ENCODE assay signal across 1 cellular context in the genomic region with DNA sequence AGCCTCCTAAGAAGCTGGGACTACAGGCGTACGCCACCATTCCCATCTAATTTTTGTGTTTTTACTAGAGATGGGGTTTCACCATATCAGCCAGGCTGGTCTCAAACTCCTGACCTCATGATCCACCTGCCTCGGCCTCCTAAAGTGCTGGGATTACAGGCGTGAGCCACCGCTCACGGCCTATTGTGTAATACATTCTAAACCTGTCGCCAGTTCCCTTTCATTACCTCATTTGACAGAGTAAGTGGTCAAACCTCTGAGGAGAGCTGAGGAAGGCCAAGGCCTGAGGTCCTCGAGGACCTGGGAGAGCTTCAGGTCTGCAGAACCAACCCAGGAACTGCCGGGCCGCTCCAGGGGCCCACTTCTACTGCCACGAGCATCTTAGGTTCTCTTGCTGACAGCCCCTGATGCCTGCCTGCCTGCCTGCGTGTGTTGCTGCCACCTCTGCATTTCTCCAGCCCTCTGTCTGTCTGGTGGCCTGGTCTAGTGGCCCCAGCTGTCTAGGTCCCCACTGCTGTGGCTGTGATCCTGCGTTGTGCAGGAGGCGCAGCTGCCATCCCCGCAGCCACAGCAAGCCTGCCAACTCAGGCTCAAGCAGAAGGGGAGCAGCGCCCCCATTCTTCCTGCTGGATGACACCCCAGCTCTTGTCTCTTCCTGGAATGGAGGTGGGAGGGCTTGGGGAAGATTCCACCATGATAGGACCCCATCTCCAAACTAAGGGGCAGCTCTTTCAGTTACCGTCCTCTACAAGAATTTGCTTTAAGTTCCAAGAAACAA.
A peak's percentile ranks its signal among the peaks of the same experiment; 100 is the strongest.
TF ChIP-seq lines count a peak whose summit lies in the region.

No MANE protein-coding gene starts in this region.

TF ChIP-seq in K562, 482 proteins besides CTCF, POLR2A, EP300 and RAD21 (continued from another document):
- TF ChIP-seq, protein P1, sequence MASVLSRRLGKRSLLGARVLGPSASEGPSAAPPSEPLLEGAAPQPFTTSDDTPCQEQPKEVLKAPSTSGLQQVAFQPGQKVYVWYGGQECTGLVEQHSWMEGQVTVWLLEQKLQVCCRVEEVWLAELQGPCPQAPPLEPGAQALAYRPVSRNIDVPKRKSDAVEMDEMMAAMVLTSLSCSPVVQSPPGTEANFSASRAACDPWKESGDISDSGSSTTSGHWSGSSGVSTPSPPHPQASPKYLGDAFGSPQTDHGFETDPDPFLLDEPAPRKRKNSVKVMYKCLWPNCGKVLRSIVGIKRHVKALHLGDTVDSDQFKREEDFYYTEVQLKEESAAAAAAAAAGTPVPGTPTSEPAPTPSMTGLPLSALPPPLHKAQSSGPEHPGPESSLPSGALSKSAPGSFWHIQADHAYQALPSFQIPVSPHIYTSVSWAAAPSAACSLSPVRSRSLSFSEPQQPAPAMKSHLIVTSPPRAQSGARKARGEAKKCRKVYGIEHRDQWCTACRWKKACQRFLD (CRISPR knock-in tag; IDR thresholded peaks at IDR 0.05) = no peak
- TF ChIP-seq HDAC2 (IDR thresholded peaks at IDR 0.05) = no peak
- peak; percentile 74 for TF ChIP-seq CEBPB (tag; IDR thresholded peaks at IDR 0.05)
- TF ChIP-seq GABPB2 (CRISPR knock-in tag; conservative IDR thresholded peaks at IDR 0.05) = no peak
- TF ChIP-seq ZNF583 (CRISPR knock-in tag; IDR thresholded peaks at IDR 0.05) = no peak
